ENCODE assay signal across 8 cellular contexts in the genomic region with DNA sequence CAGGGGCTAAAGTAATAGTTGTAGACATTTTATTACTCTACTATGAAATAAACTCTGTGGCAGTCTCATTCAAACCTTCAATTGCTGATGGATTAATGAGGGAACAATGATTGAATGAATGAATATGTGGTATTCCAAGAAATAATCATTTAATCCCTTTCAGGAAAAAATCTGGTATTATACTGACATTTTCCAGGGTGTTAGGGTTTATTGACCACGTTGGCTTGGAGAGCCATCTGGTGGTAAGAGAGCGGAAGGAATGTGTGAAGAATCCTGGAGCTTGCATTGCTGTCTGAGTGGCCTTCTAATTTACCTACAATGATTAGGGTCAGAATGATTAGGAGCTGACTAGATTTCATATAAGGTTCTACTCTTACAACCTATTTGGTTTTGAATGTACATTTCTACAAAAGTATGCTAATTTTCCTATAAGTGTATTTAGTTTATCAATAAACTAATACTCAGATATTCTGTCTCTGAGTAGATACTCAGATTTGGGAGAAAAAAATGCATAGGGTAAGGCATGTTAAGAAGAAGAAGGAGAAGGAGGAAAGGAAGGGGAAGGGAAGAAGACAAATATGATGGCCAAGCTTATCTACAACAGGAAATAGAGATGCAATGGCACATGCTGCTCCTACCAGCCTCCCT.
DNase-seq lines count a peak whose midpoint lies in the region; ATAC-seq, FAIRE-seq and TF ChIP-seq lines count a peak whose summit lies in the region.

No MANE protein-coding gene starts in this region.

- no peak for TF ChIP-seq POLR2A in GM12878 (IDR thresholded peaks at IDR 0.05; ENCODE audit: low read depth, low read length)
- no peak for TF ChIP-seq POLR2A in uterus (IDR thresholded peaks at IDR 0.05)

- H3K27me3 ChIP-seq in GM12878 (replicated peaks in 1 of 2; ENCODE audit: control insufficient read depth in 2 of 2, insufficient read depth in 2 of 2, low read length in 1 of 2) = no peaks in the 10 kb centered on the region
- no peaks in the 10 kb centered on the region for H3K27me3 ChIP-seq in right atrium auricular region
- no peaks in the 10 kb centered on the region for H3K27me3 ChIP-seq in uterus

- DNase-seq in EL = peak; percentile 40
- no peak for DNase-seq in GM12878 (ENCODE audit: low read depth, low spot score)
- DNase-seq in midbrain (lab: John Stamatoyannopoulos, UW) = peak; percentile 23
- no peak for DNase-seq in right atrium auricular region (ENCODE audit: low spot score)
- no peak for DNase-seq in uterus

- H3K4me3 ChIP-seq in GM12878 (no peak overlapping the region), right atrium auricular region (no peak overlapping the region), uterus (no peak overlapping the region)

- H3K79me2 ChIP-seq in GM12878 (ENCODE audit: control insufficient read depth, insufficient read depth, low read length) = no peaks in the 10 kb centered on the region

- intact Hi-C loops in GM12878 (cut with micrococcal nuclease; ENCODE audit: unreplicated experiment) = loop anchor here (10.0 kb wide), 1 partner anchor 1167 kb away; no protein-coding TSS in a partner anchor
- intact Hi-C loops in uterus (cut with DNase I; ENCODE audit: low total_unique reads) = no loop called here

- RAD21 ChIA-PET in GM12878 (lab: Charles Lee; ENCODE audit: unreplicated experiment) = no interaction called here

- TF ChIP-seq RAD21 in GM12878 (IDR thresholded peaks at IDR 0.05; ENCODE audit: insufficient read depth, low read depth, low read length) = peak; percentile 37

- H3K27ac ChIP-seq in GM12878 (ENCODE audit: control insufficient read depth, insufficient read depth) = no peak overlapping the region
- no peak overlapping the region for H3K27ac ChIP-seq in right atrium auricular region
- H3K27ac ChIP-seq in uterus = no peak overlapping the region

- ATAC-seq in GM12878 = peak; percentile 50; the same call in 2 of the 3 replicates
- no peak for ATAC-seq in HG02885 (IDR thresholded peaks at IDR 0.05; ENCODE audit: poor library complexity, unreplicated experiment)
- ATAC-seq in HG03196 (IDR thresholded peaks at IDR 0.05; ENCODE audit: unreplicated experiment) = no peak

- SMC1A ChIA-PET in GM12878 (lab: Charles Lee; ENCODE audit: uncharacterized antibody, unreplicated experiment) = interaction anchor here (0.7 kb wide), 1 partner anchor 15 kb away, joined by 4 read pairs; no protein-coding TSS in a partner anchor

- POLR2A ChIA-PET in GM12878 (lab: Charles Lee) = no interaction called here

- H3K9ac ChIP-seq in GM12878 (ENCODE audit: control insufficient read depth, insufficient read depth, low read length) = no peak overlapping the region

- H3K9me3 ChIP-seq in GM12878 (replicated peaks; ENCODE audit: control insufficient read depth, insufficient read depth, low read length) (no peaks in the 10 kb centered on the region), right atrium auricular region (no peaks in the 10 kb centered on the region), uterus (no peaks in the 10 kb centered on the region)

- H3K4me1 ChIP-seq in GM12878 (ENCODE audit: control insufficient read depth, insufficient read depth, low read length) = no peaks in the 10 kb centered on the region
- peaks cover 0 to 6% of the 10 kb centered on the region in 2 donors for H3K4me1 ChIP-seq in right atrium auricular region
- no peaks in the 10 kb centered on the region for H3K4me1 ChIP-seq in uterus

- BruUV-seq in GM12878 (replicated peaks; lab: Mats Ljungman, UMichigan) = no TSS peak

- in situ Hi-C loops in GM12878 (cut with MboI) = no loop called here

- CTCF ChIA-PET in GM12878 (lab: Yijun Ruan, JAX) = interaction anchor here (0.6 to 2.1 kb wide), 7 partner anchors 12 to 432 kb away, joined by 3 to 9 read pairs (median 3); no protein-coding TSS in a partner anchor

- TF ChIP-seq CTCF in LNCAP (IDR thresholded peaks at IDR 0.05) (peak; percentile 79), GM12878 (IDR thresholded peaks at IDR 0.05 in 2 of 3, conservative IDR thresholded peaks at IDR 0.05 in 1 of 3; ENCODE audit: control insufficient read depth in 2 of 3, extremely low read depth in 1 of 3, insufficient read depth in 1 of 3, low read depth in 3 of 3, low read length in 3 of 3) (peak; percentile 12 to 34 (median 25); a peak in 4 of 6 replicates), right atrium auricular region (IDR thresholded peaks at IDR 0.05) (peak in 1 of 2 donors; percentile 57), uterus (IDR thresholded peaks at IDR 0.05) (no peak)

- H3K4me2 ChIP-seq in GM12878 (ENCODE audit: control insufficient read depth, insufficient read depth) = no peak overlapping the region

- no peak for FAIRE-seq in GM12878 (lab: Jason Lieb, UNC)

- WGBS in GM12878 (ENCODE audit: insufficient coverage, insufficient replicate concordance, low lambda C conversion rate, missing lambda C conversion rate) = 23% methylated on average over 2 of the region's 2 CpGs

- H3K36me3 ChIP-seq in GM12878 (ENCODE audit: control insufficient read depth in 2 of 2, insufficient read depth in 2 of 2, low read length in 1 of 2) = no peaks in the 10 kb centered on the region
- H3K36me3 ChIP-seq in right atrium auricular region = no peaks in the 10 kb centered on the region
- no peaks in the 10 kb centered on the region for H3K36me3 ChIP-seq in uterus

- H2AFZ ChIP-seq in GM12878 (ENCODE audit: control insufficient read depth, low read depth, low read length) = no peak overlapping the region

- no peak for TF ChIP-seq EP300 in GM12878 (IDR thresholded peaks at IDR 0.05; ENCODE audit: borderline replicate concordance in 1 of 2, control insufficient read depth in 1 of 2, low read depth in 2 of 2, low read length in 2 of 2)

- no peaks in the 10 kb centered on the region for H4K20me1 ChIP-seq in GM12878 (ENCODE audit: control insufficient read depth, insufficient read depth)

TF ChIP-seq in GM12878, 131 proteins besides CTCF, POLR2A, EP300 and RAD21:
- no peak for TF ChIP-seq BMI1 (IDR thresholded peaks at IDR 0.05; ENCODE audit: borderline replicate concordance)
- TF ChIP-seq, protein P1, sequence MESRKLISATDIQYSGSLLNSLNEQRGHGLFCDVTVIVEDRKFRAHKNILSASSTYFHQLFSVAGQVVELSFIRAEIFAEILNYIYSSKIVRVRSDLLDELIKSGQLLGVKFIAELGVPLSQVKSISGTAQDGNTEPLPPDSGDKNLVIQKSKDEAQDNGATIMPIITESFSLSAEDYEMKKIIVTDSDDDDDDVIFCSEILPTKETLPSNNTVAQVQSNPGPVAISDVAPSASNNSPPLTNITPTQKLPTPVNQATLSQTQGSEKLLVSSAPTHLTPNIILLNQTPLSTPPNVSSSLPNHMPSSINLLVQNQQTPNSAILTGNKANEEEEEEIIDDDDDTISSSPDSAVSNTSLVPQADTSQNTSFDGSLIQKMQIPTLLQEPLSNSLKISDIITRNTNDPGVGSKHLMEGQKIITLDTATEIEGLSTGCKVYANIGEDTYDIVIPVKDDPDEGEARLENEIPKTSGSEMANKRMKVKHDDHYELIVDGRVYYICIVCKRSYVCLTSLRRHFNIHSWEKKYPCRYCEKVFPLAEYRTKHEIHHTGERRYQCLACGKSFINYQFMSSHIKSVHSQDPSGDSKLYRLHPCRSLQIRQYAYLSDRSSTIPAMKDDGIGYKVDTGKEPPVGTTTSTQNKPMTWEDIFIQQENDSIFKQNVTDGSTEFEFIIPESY (IDR thresholded peaks at IDR 0.05) = no peak
- TF ChIP-seq SMAD1 (IDR thresholded peaks at IDR 0.05; ENCODE audit: low read depth, partially characterized antibody) = no peak
- TF ChIP-seq, protein P2, sequence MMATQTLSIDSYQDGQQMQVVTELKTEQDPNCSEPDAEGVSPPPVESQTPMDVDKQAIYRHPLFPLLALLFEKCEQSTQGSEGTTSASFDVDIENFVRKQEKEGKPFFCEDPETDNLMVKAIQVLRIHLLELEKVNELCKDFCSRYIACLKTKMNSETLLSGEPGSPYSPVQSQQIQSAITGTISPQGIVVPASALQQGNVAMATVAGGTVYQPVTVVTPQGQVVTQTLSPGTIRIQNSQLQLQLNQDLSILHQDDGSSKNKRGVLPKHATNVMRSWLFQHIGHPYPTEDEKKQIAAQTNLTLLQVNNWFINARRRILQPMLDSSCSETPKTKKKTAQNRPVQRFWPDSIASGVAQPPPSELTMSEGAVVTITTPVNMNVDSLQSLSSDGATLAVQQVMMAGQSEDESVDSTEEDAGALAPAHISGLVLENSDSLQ (IDR thresholded peaks at IDR 0.05) = no peak
- no peak for TF ChIP-seq NRF1 (conservative IDR thresholded peaks at IDR 0.05; ENCODE audit: low read depth, low read length)
- TF ChIP-seq SREBF1 (IDR thresholded peaks at IDR 0.05; ENCODE audit: low read length) = no peak
- no peak for TF ChIP-seq NR2F1 (conservative IDR thresholded peaks at IDR 0.05)
- TF ChIP-seq YY1 (IDR thresholded peaks at IDR 0.05; ENCODE audit: low read depth, low read length) = no peak
- no peak for TF ChIP-seq MYC (IDR thresholded peaks at IDR 0.05; ENCODE audit: insufficient read depth, insufficient read length, insufficient replicate concordance, low read length, severe bottlenecking)
- TF ChIP-seq, protein P3, sequence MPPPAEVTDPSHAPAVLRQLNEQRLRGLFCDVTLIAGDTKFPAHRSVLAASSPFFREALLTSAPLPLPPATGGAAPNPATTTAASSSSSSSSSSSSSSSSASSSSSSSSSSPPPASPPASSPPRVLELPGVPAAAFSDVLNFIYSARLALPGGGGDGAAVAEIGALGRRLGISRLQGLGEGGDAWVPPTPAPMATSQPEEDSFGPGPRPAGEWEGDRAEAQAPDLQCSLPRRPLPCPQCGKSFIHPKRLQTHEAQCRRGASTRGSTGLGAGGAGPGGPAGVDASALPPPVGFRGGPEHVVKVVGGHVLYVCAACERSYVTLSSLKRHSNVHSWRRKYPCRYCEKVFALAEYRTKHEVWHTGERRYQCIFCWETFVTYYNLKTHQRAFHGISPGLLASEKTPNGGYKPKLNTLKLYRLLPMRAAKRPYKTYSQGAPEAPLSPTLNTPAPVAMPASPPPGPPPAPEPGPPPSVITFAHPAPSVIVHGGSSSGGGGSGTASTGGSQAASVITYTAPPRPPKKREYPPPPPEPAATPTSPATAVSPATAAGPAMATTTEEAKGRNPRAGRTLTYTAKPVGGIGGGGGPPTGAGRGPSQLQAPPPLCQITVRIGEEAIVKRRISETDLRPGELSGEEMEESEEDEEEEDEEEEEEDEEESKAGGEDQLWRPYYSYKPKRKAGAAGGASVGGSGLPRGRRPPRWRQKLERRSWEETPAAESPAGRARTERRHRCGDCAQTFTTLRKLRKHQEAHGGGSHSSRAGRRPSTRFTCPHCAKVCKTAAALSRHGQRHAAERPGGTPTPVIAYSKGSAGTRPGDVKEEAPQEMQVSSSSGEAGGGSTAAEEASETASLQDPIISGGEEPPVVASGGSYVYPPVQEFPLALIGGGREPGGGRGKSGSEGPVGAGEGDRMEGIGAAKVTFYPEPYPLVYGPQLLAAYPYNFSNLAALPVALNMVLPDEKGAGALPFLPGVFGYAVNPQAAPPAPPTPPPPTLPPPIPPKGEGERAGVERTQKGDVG (CRISPR knock-in tag; IDR thresholded peaks at IDR 0.05) = no peak
- no peak for TF ChIP-seq RB1 (IDR thresholded peaks at IDR 0.05; ENCODE audit: borderline replicate concordance)
TF ChIP-seq in GM12878: peak in this region for 0.

Comparison
In these comparisons a context has a peak if more than half of its experiments do, and no peak if none do; other contexts are left out.
1. DNase-seq: peak in EL (single experiment) and midbrain (single experiment); none in GM12878 (single experiment), right atrium auricular region (single experiment) and uterus (0 of 2).
2. CTCF ChIP-seq: peak in LNCAP (single experiment) and GM12878 (3 of 3); none in uterus (0 of 4).